1 cellular context compared by ENCODE assay signal in the genomic region with DNA sequence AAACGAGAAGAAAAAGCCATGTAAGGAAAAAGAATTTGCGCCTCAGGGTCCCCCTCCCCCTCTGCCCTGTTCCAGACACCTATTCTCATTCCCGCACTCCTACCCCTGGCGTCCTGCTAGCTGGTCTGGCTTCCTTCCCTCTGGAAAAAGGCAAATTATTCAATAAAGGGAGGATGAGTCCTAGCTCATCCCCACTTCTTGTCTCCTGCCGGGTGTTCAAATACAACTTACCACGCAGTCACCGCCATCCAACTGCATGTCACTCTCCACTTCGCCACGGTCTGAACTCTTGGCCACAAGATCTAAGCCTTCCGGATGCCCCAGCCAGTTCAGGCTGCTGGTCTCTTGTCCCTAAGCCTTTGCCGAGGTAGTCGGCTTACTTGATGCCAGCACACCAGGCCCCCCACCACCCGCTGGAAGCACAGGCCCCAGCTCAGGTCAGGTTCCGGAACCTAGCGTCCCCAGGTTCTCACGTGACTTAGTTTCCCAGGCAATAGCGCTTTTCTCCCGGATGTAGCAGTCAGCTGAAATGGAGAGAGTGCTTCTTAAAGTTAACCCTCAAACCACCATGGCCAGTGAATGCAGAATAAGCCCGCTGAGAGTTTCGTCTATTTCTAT.
A peak's percentile ranks its signal among the peaks of the same experiment; 100 is the strongest.
TF ChIP-seq lines count a peak whose summit lies in the region.

No MANE protein-coding gene starts in this region.

TF ChIP-seq in H1, 55 proteins besides CTCF, POLR2A, EP300 and RAD21:
- no peak for TF ChIP-seq ZNF274 (IDR thresholded peaks at IDR 0.05; ENCODE audit: borderline replicate concordance, extremely low read depth, low read length)
- peak; percentile 47 for TF ChIP-seq TAF1 (IDR thresholded peaks at IDR 0.05; ENCODE audit: low read depth, low read length)
- TF ChIP-seq, protein P1, sequence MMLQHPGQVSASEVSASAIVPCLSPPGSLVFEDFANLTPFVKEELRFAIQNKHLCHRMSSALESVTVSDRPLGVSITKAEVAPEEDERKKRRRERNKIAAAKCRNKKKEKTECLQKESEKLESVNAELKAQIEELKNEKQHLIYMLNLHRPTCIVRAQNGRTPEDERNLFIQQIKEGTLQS (IDR thresholded peaks at IDR 0.05; ENCODE audit: insufficient read depth, low read depth, low read length) = no peak
- no peak for TF ChIP-seq SP2 (IDR thresholded peaks at IDR 0.05; ENCODE audit: low read length)
- TF ChIP-seq ASH2L (IDR thresholded peaks at IDR 0.05; ENCODE audit: low read length) = peak; percentile 69
- TF ChIP-seq SIN3A (conservative IDR thresholded peaks at IDR 0.05 in 1 of 2, IDR thresholded peaks at IDR 0.05 in 1 of 2; ENCODE audit: low read depth in 1 of 2, low read length in 2 of 2) = peak; percentile 29 to 87; a peak in 2 of 4 replicates
- peak; percentile 47 for TF ChIP-seq PHF8 (conservative IDR thresholded peaks at IDR 0.05; ENCODE audit: low read depth, low read length)
- TF ChIP-seq TEAD4 (IDR thresholded peaks at IDR 0.05; ENCODE audit: low read depth, low read length) = no peak
- peak; percentile 75 for TF ChIP-seq USF2 (IDR thresholded peaks at IDR 0.05; ENCODE audit: low read length)
- TF ChIP-seq TCF12 (IDR thresholded peaks at IDR 0.05; ENCODE audit: low read depth, low read length) = no peak
TF ChIP-seq in H1: peak in this region for 5.
